Comparison of ENCODE assay signal across 33 cellular contexts in the genomic region with DNA sequence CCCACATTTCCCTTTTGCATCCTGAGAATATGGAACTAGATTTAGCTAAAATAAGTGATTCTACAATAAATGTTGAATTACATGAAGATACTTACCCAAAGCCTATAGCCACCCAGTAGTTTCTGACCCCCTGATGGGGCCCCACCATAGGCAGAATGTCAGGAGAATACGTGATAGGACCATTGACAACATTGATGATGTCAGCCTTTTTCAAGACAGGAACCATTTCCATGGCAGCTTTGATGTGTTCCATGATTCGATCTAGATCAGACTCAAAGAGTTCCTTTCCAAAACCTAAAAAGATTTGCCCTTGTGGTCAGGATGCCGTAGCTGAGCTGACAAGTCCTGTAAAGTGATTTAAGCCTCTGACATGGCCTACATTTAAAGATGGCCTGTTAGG. TPM values are rescaled to one million over a fixed set of nuclear protein-coding genes. Genes with fewer than 3 reads are reported as not detected.
"Had no signal": no experiment of that assay in that cellular context is flagged by ENCODE, and none has a peak within 500 bp of the region (broad histone marks: within the 10 kb centered on the region; RNA-seq: fewer than 3 reads in every experiment).

No MANE protein-coding gene starts in this region.

- H3K27me3 ChIP-seq: neural progenitor cell, ovary, spleen, suprapubic skin, testis, tibial artery, transverse colon, upper lobe of right lung, uterus had no signal

- H3K36me3 ChIP-seq: neural progenitor cell, ovary, spleen, suprapubic skin, tibial artery, transverse colon, upper lobe of right lung, uterus had no signal

- H3K9ac ChIP-seq: neural progenitor cell, parathyroid adenoma had no signal

- H3K4me1 ChIP-seq: neural progenitor cell, parathyroid adenoma, psoas muscle, spleen, suprapubic skin, testis, tibial artery, transverse colon, upper lobe of right lung, uterus had no signal

- H3K9me3 Mint-ChIP-seq: natural killer cell; neural progenitor cell; stimulated activated naive CD8-positive, alpha-beta T cell treated with anti-CD3 and anti-CD28 coated beads, Interleukin-15, amount 100 ng/mL, for 72 hours; type B pancreatic cell had no signal

- H3K4me3 Mint-ChIP-seq: naive thymus-derived CD4-positive, alpha-beta T cell; natural killer cell; nephron; neural progenitor cell; stimulated activated memory B cell treated with anti-CD40 and anti-IgM and Interleukin-4, amounts not matched to agents 10 μg/mL and 1 μg/mL and 100 μg/mL, for 72 hours; stimulated activated naive CD8-positive, alpha-beta T cell treated with anti-CD3 and anti-CD28 coated beads, Interleukin-15, amount 100 ng/mL, for 72 hours; type B pancreatic cell had no signal

- H3K4me3 ChIP-seq: neural progenitor cell, ovary, psoas muscle, skin epidermis, smooth muscle cell, spleen, suprapubic skin, testis, tibial artery, transverse colon, upper lobe of right lung, uterus had no signal

- H3K27me3 Mint-ChIP-seq: progenitor cell of endocrine pancreas; stimulated activated memory B cell treated with anti-CD40 and anti-IgM and Interleukin-4, amounts not matched to agents 10 μg/mL and 1 μg/mL and 100 μg/mL, for 72 hours; stimulated activated naive CD8-positive, alpha-beta T cell treated with anti-CD3 and anti-CD28 coated beads, Interleukin-15, amount 100 ng/mL, for 72 hours; type B pancreatic cell had no signal

- H3K4me1 Mint-ChIP-seq: naive thymus-derived CD4-positive, alpha-beta T cell; natural killer cell; nephron; neural progenitor cell; stimulated activated memory B cell treated with anti-CD40 and anti-IgM and Interleukin-4, amounts not matched to agents 10 μg/mL and 1 μg/mL and 100 μg/mL, for 72 hours; stimulated activated naive CD8-positive, alpha-beta T cell treated with anti-CD3 and anti-CD28 coated beads, Interleukin-15, amount 100 ng/mL, for 72 hours had no signal

- H3K36me3 Mint-ChIP-seq: naive thymus-derived CD4-positive, alpha-beta T cell; natural killer cell; neural progenitor cell; stimulated activated memory B cell treated with anti-CD40 and anti-IgM and Interleukin-4, amounts not matched to agents 10 μg/mL and 1 μg/mL and 100 μg/mL, for 72 hours; type B pancreatic cell had no signal

- H3K4me2 ChIP-seq: neural progenitor cell, smooth muscle cell had no signal

- H2AFZ ChIP-seq: neural progenitor cell, parathyroid adenoma had no signal

- DNase-seq: naive thymus-derived CD4-positive, alpha-beta T cell; natural killer cell; occipital lobe; ovary; posterior cingulate gyrus; psoas muscle; right cardiac atrium; spleen; stimulated activated CD4-positive, alpha-beta T cell treated with anti-CD3 and anti-CD28 coated beads, Interleukin-12 subunit alpha, Interleukin-12 subunit beta, amount 100 ng/mL, for 4 hours; stimulated activated CD4-positive, alpha-beta T cell treated with anti-CD3 and anti-CD28 coated beads, Interleukin-1b, Interleukin-23, amount 100 ng/mL, for 48 hours; stimulated activated CD4-positive, alpha-beta T cell treated with anti-CD3 and anti-CD28 coated beads, Interleukin-4, amount 100 ng/mL, for 1 hour; stimulated activated CD4-positive, alpha-beta T cell treated with anti-CD3 and anti-CD28 coated beads, Interleukin-4, amount 100 ng/mL, for 4 hours; stimulated activated CD8-positive, alpha-beta memory T cell treated with anti-CD3 and anti-CD28 coated beads, Interleukin-4, amount 100 ng/mL, for 48 hours; stimulated activated naive CD4-positive, alpha-beta T cell; stimulated activated naive CD8-positive, alpha-beta T cell treated with anti-CD3 and anti-CD28 coated beads, Interleukin-15, amount 100 ng/mL, for 72 hours; stimulated activated naive CD8-positive, alpha-beta T cell treated with anti-CD3 and anti-CD28 coated beads, Interleukin-15, Interleukin-2, amounts not matched to agents 100 U/mL and 50 U/mL, for 24 hours; substantia nigra; testis; tibial artery; transverse colon; upper lobe of right lung; uterus had no signal

- H3K27ac ChIP-seq: neural progenitor cell, ovary, parathyroid adenoma, psoas muscle, skin epidermis, spleen, suprapubic skin, testis, tibial artery, transverse colon, upper lobe of right lung, uterus had no signal

- ATAC-seq: naive thymus-derived CD4-positive, alpha-beta T cell; natural killer cell; psoas muscle; right cardiac atrium; sciatic nerve; stimulated activated naive CD8-positive, alpha-beta T cell treated with anti-CD3 and anti-CD28 coated beads, Interleukin-15, amount 100 ng/mL, for 72 hours; stimulated activated naive CD8-positive, alpha-beta T cell treated with anti-CD3 and anti-CD28 coated beads, Interleukin-15, Interleukin-2, amounts not matched to agents 100 U/mL and 50 U/mL, for 24 hours; upper lobe of right lung had no signal

- H3K9me3 ChIP-seq: ovary, psoas muscle, testis, tibial artery, transverse colon, upper lobe of right lung, uterus had no signal

- H3K27ac Mint-ChIP-seq: naive thymus-derived CD4-positive, alpha-beta T cell; natural killer cell; nephron; neural progenitor cell; progenitor cell of endocrine pancreas; stimulated activated memory B cell treated with anti-CD40 and anti-IgM and Interleukin-4, amounts not matched to agents 10 μg/mL and 1 μg/mL and 100 μg/mL, for 72 hours; stimulated activated naive CD8-positive, alpha-beta T cell treated with anti-CD3 and anti-CD28 coated beads, Interleukin-15, amount 100 ng/mL, for 72 hours; type B pancreatic cell had no signal

RNA-seq across cellular contexts. Expression of gene DMGDH, which starts 27.3 kb away (rescaled TPM):
- total RNA-seq: smooth muscle cell had no signal

RNA-seq across cellular contexts. Expression of gene BHMT2, which starts 27.4 kb away (rescaled TPM):
- total RNA-seq: naive thymus-derived CD4-positive, alpha-beta T cell; natural killer cell; smooth muscle cell had no signal
- polyA plus RNA-seq: naive thymus-derived CD4-positive, alpha-beta T cell; neural cell; smooth muscle cell had no signal
